Comparison of ENCODE assay signal across 1 cellular context in genomic region chr7:45573636-45574470, GRCh38.
TF ChIP-seq lines count a peak whose summit lies in the region.

Gene ADCY1 (plus strand): TSS chr7:45574368. CDS start chr7:45574544, 176 bp downstream.

TF ChIP-seq in H1, 55 proteins besides CTCF, POLR2A, EP300 and RAD21 (continued from another document):
- TF ChIP-seq NRF1 (IDR thresholded peaks at IDR 0.05; ENCODE audit: low read depth, low read length) (peak; percentile 40), KDM1A (IDR thresholded peaks at IDR 0.05; ENCODE audit: borderline replicate concordance, low read length) (no peak), CTBP2 (IDR thresholded peaks at IDR 0.05; ENCODE audit: borderline replicate concordance, insufficient read depth, insufficient read length, low read length) (no peak), TAF1 (IDR thresholded peaks at IDR 0.05; ENCODE audit: low read depth, low read length) (no peak), KDM4A (IDR thresholded peaks at IDR 0.05; ENCODE audit: low read depth, low read length, severe bottlenecking) (peak; percentile 66), MAFK (IDR thresholded peaks at IDR 0.05; ENCODE audit: low read depth, low read length) (no peak), RBBP5 (IDR thresholded peaks at IDR 0.05; ENCODE audit: borderline replicate concordance, low read depth, low read length) (peak; percentile 56; the same call in 1 of the 2 replicates), E2F6 (IDR thresholded peaks at IDR 0.05) (peak; percentile 88)
